ENCODE assay signal across 13 cellular contexts in genomic region chr5:130541617-130542221, GRCh38.
DNase-seq lines count a peak whose midpoint lies in the region; ATAC-seq and TF ChIP-seq lines count a peak whose summit lies in the region.
"Had no signal": no experiment of that assay in that cellular context is flagged by ENCODE, and none has a peak within 500 bp of the region (broad histone marks: within the 10 kb centered on the region; RNA-seq: fewer than 3 reads in every experiment).

No MANE protein-coding gene starts in this region.

- no peak for TF ChIP-seq CTCF in choroid plexus epithelial cell (conservative IDR thresholded peaks at IDR 0.05; ENCODE audit: low read depth, low read length)

- H3K4me3 ChIP-seq in choroid plexus epithelial cell (ENCODE audit: low read depth, low read length), result no peak overlapping the region
- H3K4me3 ChIP-seq: right atrium auricular region had no signal

- DNase-seq in CD1c-positive myeloid dendritic cell (ENCODE audit: extremely low spot score) (peak; percentile 17), NAMALWA (ENCODE audit: low spot score) (peak; percentile 7), choroid plexus epithelial cell (ENCODE audit: low read depth) (peak; percentile 89), erythroblast (lab: John Stamatoyannopoulos, UW) (no peak), G401 (ENCODE audit: low spot score) (no peak), DMS53 treated with DMSO at 0.1 percent for 48 hours (lab: John Stamatoyannopoulos, UW; ENCODE audit: unreplicated experiment) (no peak)
- DNase-seq in activated CD4-positive, alpha-beta T cell treated with anti-CD3 and anti-CD28 coated beads, Interleukin-2, amount 50 U/mL, for 4 hours, result no peak
- DNase-seq: activated CD8-positive, alpha-beta memory T cell treated with anti-CD3 and anti-CD28 coated beads, Interleukin-2, amount 10 ng/mL, durations not matched to agents 7 days and 5 days; cortex of kidney; left cardiac atrium; stimulated activated naive CD4-positive, alpha-beta T cell treated with Interleukin-2 at 50 U/mL for 16 hours had no signal

- no peak for TF ChIP-seq POLR2A in erythroblast (IDR thresholded peaks at IDR 0.05; ENCODE audit: low read length)

- peak; percentile 53 for ATAC-seq in GM21786 (IDR thresholded peaks at IDR 0.05; ENCODE audit: unreplicated experiment)
- ATAC-seq: activated CD8-positive, alpha-beta memory T cell treated with anti-CD3 and anti-CD28 coated beads, Interleukin-2, amount 10 ng/mL, durations not matched to agents 7 days and 5 days; left cardiac atrium had no signal

- in situ Hi-C loops in G401 (cut with HindIII; ENCODE audit: low sequenced_read_pairs), result no loop called here

Comparison
In these comparisons a context has a peak if more than half of its experiments do, and no peak if none do; other contexts are left out.
1. DNase-seq: peak in CD1c-positive myeloid dendritic cell (single experiment), NAMALWA (single experiment) and choroid plexus epithelial cell (single experiment); none in erythroblast (0 of 2), activated CD4-positive, alpha-beta T cell treated with anti-CD3 and anti-CD28 coated beads, Interleukin-2, amount 50 U/mL, for 4 hours (0 of 2), G401 (single experiment) and DMS53 treated with DMSO at 0.1 percent for 48 hours (single experiment).